In the genomic region with DNA sequence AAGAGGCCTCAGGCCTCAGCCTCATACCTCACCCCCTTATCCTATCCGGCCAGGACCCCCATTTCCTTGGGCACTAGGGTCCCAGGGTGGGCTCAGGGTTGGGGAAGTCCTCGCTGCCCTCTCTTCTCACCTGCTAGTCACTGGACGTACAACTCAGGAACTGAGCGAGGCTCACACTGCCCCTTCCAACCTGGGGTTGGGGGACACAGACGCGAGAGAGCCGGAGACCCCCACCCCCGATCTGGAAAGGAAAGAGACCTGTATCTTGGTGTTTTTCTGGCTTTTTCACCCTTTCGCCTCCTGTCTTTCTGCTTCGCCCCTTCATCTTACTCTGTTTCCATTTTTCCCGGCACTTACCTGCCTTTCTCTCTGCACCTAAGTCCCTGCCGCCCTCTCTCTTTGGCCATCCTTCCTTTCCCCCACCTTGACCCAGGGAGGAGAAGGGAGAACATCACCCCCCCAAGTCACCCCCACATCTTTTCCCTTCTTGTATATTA, we compare ENCODE assay signal across 20 cellular contexts. TPM values are rescaled to one million over a fixed set of nuclear protein-coding genes. Genes with fewer than 3 reads are reported as not detected.
DNase-seq lines count a peak whose midpoint lies in the region; ATAC-seq and TF ChIP-seq lines count a peak whose summit lies in the region.
"Had no signal": no experiment of that assay in that cellular context is flagged by ENCODE, and none has a peak within 500 bp of the region (broad histone marks: within the 10 kb centered on the region; RNA-seq: fewer than 3 reads in every experiment).

No MANE protein-coding gene starts in this region.

- H3K36me3 ChIP-seq in smooth muscle cell (ENCODE audit: low read depth) = no peaks in the 10 kb centered on the region
- H3K36me3 ChIP-seq: uterus had no signal

- peak overlapping the region; percentile 13 for H3K27ac Mint-ChIP-seq in activated naive CD4-positive, alpha-beta T cell treated with anti-CD3 and anti-CD28 coated beads, Interleukin-2, amount 50 U/mL, for 24 hours
- peak overlapping the region; percentile 35 to 100 for H3K27ac Mint-ChIP-seq in effector memory CD8-positive, alpha-beta T cell

- no peaks in the 10 kb centered on the region for H3K9me3 Mint-ChIP-seq in activated naive CD4-positive, alpha-beta T cell treated with anti-CD3 and anti-CD28 coated beads, Interleukin-2, amount 50 U/mL, for 24 hours
- H3K9me3 Mint-ChIP-seq in effector memory CD8-positive, alpha-beta T cell = no peaks in the 10 kb centered on the region
- H3K9me3 Mint-ChIP-seq: stimulated activated memory B cell treated with anti-CD40 and anti-IgM and Interleukin-4, amounts not matched to agents 10 μg/mL and 1 μg/mL and 100 μg/mL, for 72 hours had no signal

- H3K27me3 ChIP-seq in smooth muscle cell (ENCODE audit: low read depth) = no peaks in the 10 kb centered on the region
- H3K27me3 ChIP-seq: dorsolateral prefrontal cortex, uterus had no signal

- peaks cover 51% of the 10 kb centered on the region for H3F3A ChIP-seq in smooth muscle cell (ENCODE audit: low read depth)

- intact Hi-C loops in left ventricle myocardium superior (cut with micrococcal nuclease) = no loop called here

- peaks cover 11% of the 10 kb centered on the region for H3K79me2 ChIP-seq in smooth muscle cell (ENCODE audit: low read depth)

- no peak overlapping the region for H3K4me2 ChIP-seq in smooth muscle cell

- H3K4me1 ChIP-seq in smooth muscle cell (ENCODE audit: low read depth) = no peaks in the 10 kb centered on the region

- peak overlapping the region; percentile 40 for H3K27ac ChIP-seq in smooth muscle cell (ENCODE audit: low read depth)
- H3K27ac ChIP-seq: dorsolateral prefrontal cortex, uterus had no signal

- H3K27me3 Mint-ChIP-seq in activated naive CD4-positive, alpha-beta T cell treated with anti-CD3 and anti-CD28 coated beads, Interleukin-2, amount 50 U/mL, for 24 hours = no peaks in the 10 kb centered on the region
- no peaks in the 10 kb centered on the region for H3K27me3 Mint-ChIP-seq in effector memory CD8-positive, alpha-beta T cell
- H3K27me3 Mint-ChIP-seq: stimulated activated memory B cell treated with anti-CD40 and anti-IgM and Interleukin-4, amounts not matched to agents 10 μg/mL and 1 μg/mL and 100 μg/mL, for 72 hours had no signal

- ATAC-seq in effector memory CD8-positive, alpha-beta T cell (replicated peaks) = no peak
- no peak for ATAC-seq in left ventricle myocardium superior
- ATAC-seq: stimulated activated memory B cell treated with anti-CD40 and anti-IgM and Interleukin-4, amounts not matched to agents 10 μg/mL and 1 μg/mL and 100 μg/mL, for 72 hours had no signal

- H3K4me3 Mint-ChIP-seq in activated naive CD4-positive, alpha-beta T cell treated with anti-CD3 and anti-CD28 coated beads, Interleukin-2, amount 50 U/mL, for 24 hours = no peak overlapping the region
- peak overlapping the region in 1 of 2 donors; percentile 53 for H3K4me3 Mint-ChIP-seq in effector memory CD8-positive, alpha-beta T cell
- H3K4me3 Mint-ChIP-seq: stimulated activated memory B cell treated with anti-CD40 and anti-IgM and Interleukin-4, amounts not matched to agents 10 μg/mL and 1 μg/mL and 100 μg/mL, for 72 hours had no signal

- H4K20me1 ChIP-seq in smooth muscle cell (ENCODE audit: low read depth) = peaks cover 98% of the 10 kb centered on the region

- no peak overlapping the region for H3K9ac ChIP-seq in smooth muscle cell (ENCODE audit: low read depth)

- H3K4me3 ChIP-seq in smooth muscle cell = no peak overlapping the region
- H3K4me3 ChIP-seq: dorsolateral prefrontal cortex, uterus had no signal

- H3K9me3 ChIP-seq in smooth muscle cell (replicated peaks; ENCODE audit: low read depth) = no peaks in the 10 kb centered on the region
- H3K9me3 ChIP-seq: uterus had no signal

- TF ChIP-seq CTCF in smooth muscle cell (IDR thresholded peaks at IDR 0.05; ENCODE audit: borderline replicate concordance, insufficient read depth, poor library complexity, severe bottlenecking) = no peak

- H2AFZ ChIP-seq in smooth muscle cell (ENCODE audit: low read depth) = no peak overlapping the region

- 95% methylated on average over 12 of the region's 12 CpGs for WGBS in smooth muscle cell (ENCODE audit: low lambda C conversion rate)

- peaks cover 16% of the 10 kb centered on the region for H3K4me1 Mint-ChIP-seq in activated naive CD4-positive, alpha-beta T cell treated with anti-CD3 and anti-CD28 coated beads, Interleukin-2, amount 50 U/mL, for 24 hours
- H3K4me1 Mint-ChIP-seq in effector memory CD8-positive, alpha-beta T cell (ENCODE audit: low read depth in 2 of 2) = peaks cover 22 to 31% of the 10 kb centered on the region in 2 donors

- peaks cover 1% of the 10 kb centered on the region for H3K36me3 Mint-ChIP-seq in activated naive CD4-positive, alpha-beta T cell treated with anti-CD3 and anti-CD28 coated beads, Interleukin-2, amount 50 U/mL, for 24 hours
- H3K36me3 Mint-ChIP-seq in effector memory CD8-positive, alpha-beta T cell (ENCODE audit: insufficient read depth) = peaks cover 87% of the 10 kb centered on the region

- no peak for DNase-seq in activated naive CD4-positive, alpha-beta T cell treated with anti-CD3 and anti-CD28 coated beads, Interleukin-2, amount 50 U/mL, for 16 hours
- peak; percentile 1 for DNase-seq in NCI-H226
- no peak for DNase-seq in effector memory CD8-positive, alpha-beta T cell
- DNase-seq in smooth muscle cell (lab: John Stamatoyannopoulos, UW; ENCODE audit: unreplicated experiment) = no peak
- DNase-seq in NCI-H146 treated with DMSO at 0.1 percent for 48 hours (lab: John Stamatoyannopoulos, UW; ENCODE audit: unreplicated experiment) = no peak
- no peak for DNase-seq in left ventricle myocardium superior
- DNase-seq in RKO (ENCODE audit: low spot score) = no peak
- DNase-seq: activated CD8-positive, alpha-beta memory T cell treated with anti-CD3 and anti-CD28 coated beads, Interleukin-2, amount 50 U/mL, for 48 hours; amygdala; dorsolateral prefrontal cortex; foreskin melanocyte; KBM-7; NCI-H1417 treated with DMSO at 0.1 percent for 48 hours; occipital lobe had no signal

RNA-seq across cellular contexts. Expression of gene ZSWIM4, which starts 36.4 kb away (rescaled TPM):
- total RNA-seq in smooth muscle cell = 3.0 and 4.7 TPM in 2 replicates
- 5.8 and 8.2 TPM in 2 replicates for polyA plus RNA-seq in smooth muscle cell
- 2.3 TPM for total RNA-seq in left ventricle myocardium superior

RNA-seq across cellular contexts. Expression of gene NANOS3, which starts 45.3 kb away (rescaled TPM):
- total RNA-seq in smooth muscle cell (not detected in 2 replicates), left ventricle myocardium superior (0.69 TPM)
- 2.7 and 2.8 TPM in 2 replicates for polyA plus RNA-seq in smooth muscle cell
- total RNA-seq: mesenteric fat pad, NCI-H460, OCI-LY7 had no signal

RNA-seq across cellular contexts. Expression of gene C19orf53, which starts 57.4 kb away (rescaled TPM):
- 117 and 192 TPM in 2 replicates for total RNA-seq in smooth muscle cell
- 298 TPM in 2 replicates for polyA plus RNA-seq in smooth muscle cell
- 91.1 TPM for total RNA-seq in left ventricle myocardium superior
